ENCODE assay signal across 1 cellular context in genomic region chr17:28726912-28727726, GRCh38.
A peak's percentile ranks its signal among the peaks of the same experiment; 100 is the strongest.
TF ChIP-seq lines count a peak whose summit lies in the region.

No MANE protein-coding gene starts in this region.

TF ChIP-seq in K562, 482 proteins besides CTCF, POLR2A, EP300 and RAD21 (continues in another document):
- TF ChIP-seq ZC3H8 (IDR thresholded peaks at IDR 0.05) (0 out of 2 replicates have a peak, but pooled peaks have one; percentile 29), TBL1XR1 (IDR thresholded peaks at IDR 0.05; ENCODE audit: low read length in 2 of 2) (peak; percentile 52 to 57; a peak in 2 of 4 replicates), ZNF699 (CRISPR knock-in tag; IDR thresholded peaks at IDR 0.05; ENCODE audit: insufficient replicate concordance) (no peak), ZNF174 (CRISPR knock-in tag; IDR thresholded peaks at IDR 0.05) (no peak), GTF2B (IDR thresholded peaks at IDR 0.05; ENCODE audit: extremely low read depth, insufficient read length) (peak; percentile 14), ELF4 (CRISPR knock-in tag; IDR thresholded peaks at IDR 0.05) (no peak), PTBP1 (IDR thresholded peaks at IDR 0.05; ENCODE audit: low read depth, low read length) (0 out of 2 replicates have a peak, but pooled peaks have one; percentile 13), E4F1 (CRISPR knock-in tag; IDR thresholded peaks at IDR 0.05; ENCODE audit: borderline replicate concordance) (no peak), ZBTB5 (IDR thresholded peaks at IDR 0.05) (no peak), IRF1 (CRISPR knock-in tag; IDR thresholded peaks at IDR 0.05; ENCODE audit: borderline replicate concordance) (no peak), IRF2 (CRISPR knock-in tag; IDR thresholded peaks at IDR 0.05) (no peak), EP400 (IDR thresholded peaks at IDR 0.05) (no peak), FOXP4 (CRISPR knock-in tag; IDR thresholded peaks at IDR 0.05; ENCODE audit: borderline replicate concordance) (no peak), DNMT1 (IDR thresholded peaks at IDR 0.05) (no peak), KDM5B (IDR thresholded peaks at IDR 0.05; ENCODE audit: insufficient replicate concordance, low read depth, low read length) (peak; percentile 38), NR4A1 (CRISPR knock-in tag; IDR thresholded peaks at IDR 0.05) (no peak), NR4A1 (tag; IDR thresholded peaks at IDR 0.05) (peak; percentile 61; the same call in 1 of the 2 replicates), EZH2 (IDR thresholded peaks at IDR 0.05; ENCODE audit: borderline replicate concordance, low read depth, low read length) (no peak), ZNF668 (CRISPR knock-in tag; IDR thresholded peaks at IDR 0.05) (no peak; the same call in 1 of the 2 replicates), TAL1 (IDR thresholded peaks at IDR 0.05) (no peak; the same call in 1 of the 2 replicates), CBX5 (IDR thresholded peaks at IDR 0.05; ENCODE audit: borderline replicate concordance, low read depth) (peak; percentile 80; the same call in 1 of the 2 replicates), IFI16 (CRISPR knock-in tag; IDR thresholded peaks at IDR 0.05) (no peak), ARNT (IDR thresholded peaks at IDR 0.05) (peak; percentile 46 to 67; a peak in 2 of 4 replicates), HCFC1 (IDR thresholded peaks at IDR 0.05; ENCODE audit: low read depth, low read length) (peak; percentile 52), CSDE1 (IDR thresholded peaks at IDR 0.05) (no peak), KAT7 (CRISPR knock-in tag; IDR thresholded peaks at IDR 0.05; ENCODE audit: borderline replicate concordance) (peak; percentile 88; the same call in 1 of the 2 replicates), HDAC2 (IDR thresholded peaks at IDR 0.05) (no peak), COPS2 (conservative IDR thresholded peaks at IDR 0.05) (no peak), ZKSCAN8 (CRISPR knock-in tag; IDR thresholded peaks at IDR 0.05) (no peak), GATA2 (CRISPR knock-in tag; IDR thresholded peaks at IDR 0.05) (no peak), BHLHE40 (IDR thresholded peaks at IDR 0.05; ENCODE audit: low read length) (peak; percentile 64), SRSF1 (IDR thresholded peaks at IDR 0.05; ENCODE audit: low read depth, low read length) (no peak), ZNF347 (CRISPR knock-in tag; IDR thresholded peaks at IDR 0.05; ENCODE audit: low read depth) (no peak), ELK1 (CRISPR knock-in tag; IDR thresholded peaks at IDR 0.05) (no peak), MEF2D (tag; conservative IDR thresholded peaks at IDR 0.05; ENCODE audit: low read depth) (no peak; the same call in 1 of the 2 replicates), CREB3L1 (IDR thresholded peaks at IDR 0.05; ENCODE audit: borderline replicate concordance, low read depth) (peak; percentile 14; the same call in 1 of the 2 replicates), ATF2 (CRISPR knock-in tag; IDR thresholded peaks at IDR 0.05) (no peak), SPI1 (IDR thresholded peaks at IDR 0.05; ENCODE audit: borderline replicate concordance, low read depth, low read length) (peak; percentile 57; the same call in 1 of the 2 replicates), HNRNPH1 (optimal IDR thresholded peaks at IDR 0.05; ENCODE audit: low read depth, low read length) (no peak), NFRKB (IDR thresholded peaks at IDR 0.05; ENCODE audit: low read depth) (peak; percentile 86), DPF2 (IDR thresholded peaks at IDR 0.05) (peak; percentile 38), ZNF384 (IDR thresholded peaks at IDR 0.05; ENCODE audit: low read depth, low read length) (peak; percentile 55; the same call in 1 of the 2 replicates), SLC30A9 (CRISPR knock-in tag; IDR thresholded peaks at IDR 0.05) (no peak), HMGN3 (IDR thresholded peaks at IDR 0.05; ENCODE audit: borderline replicate concordance, extremely low read depth, insufficient read length, low read depth, low read length) (peak; percentile 0), HNRNPL (IDR thresholded peaks at IDR 0.05; ENCODE audit: low read depth, low read length) (no peak), C11orf30 (IDR thresholded peaks at IDR 0.05; ENCODE audit: low read depth) (no peak), RBM22 (IDR thresholded peaks at IDR 0.05; ENCODE audit: low read depth, low read length, poor library complexity, severe bottlenecking) (no peak), ZNF740 (CRISPR knock-in tag; IDR thresholded peaks at IDR 0.05) (peak; percentile 74), ZNF740 (tag; IDR thresholded peaks at IDR 0.05) (peak in 1 of 2 experiments; percentile 57; a peak in 2 of 4 replicates), ZNF165 (CRISPR knock-in tag; IDR thresholded peaks at IDR 0.05; ENCODE audit: borderline replicate concordance) (no peak), ZNF518B (CRISPR knock-in tag; IDR thresholded peaks at IDR 0.05) (no peak), RBM34 (IDR thresholded peaks at IDR 0.05; ENCODE audit: borderline replicate concordance, insufficient read depth, low read length) (no peak), MEIS2 (IDR thresholded peaks at IDR 0.05; ENCODE audit: partially characterized antibody) (no peak), NFE2L1 (tag; IDR thresholded peaks at IDR 0.05; ENCODE audit: borderline replicate concordance, low read depth) (no peak), ZNF507 (tag; conservative IDR thresholded peaks at IDR 0.05) (no peak), BRCA1 (IDR thresholded peaks at IDR 0.05) (no peak), BRCA1 (CRISPR knock-in tag; IDR thresholded peaks at IDR 0.05) (no peak)
